In genomic region chr1:185350027-185350442, GRCh38 we compare ENCODE assay signal across 20 cellular contexts. TPM values are rescaled to one million over a fixed set of nuclear protein-coding genes. Genes with fewer than 3 reads are reported as not detected.
DNase-seq lines count a peak whose midpoint lies in the region; ATAC-seq and TF ChIP-seq lines count a peak whose summit lies in the region.
"Had no signal": no experiment of that assay in that cellular context is flagged by ENCODE, and none has a peak within 500 bp of the region (broad histone marks: within the 10 kb centered on the region; RNA-seq: fewer than 3 reads in every experiment).

No MANE protein-coding gene starts in this region.

- intact Hi-C loops in OCI-LY7 (cut with micrococcal nuclease; ENCODE audit: unreplicated experiment): no loop called here

- H3K9me3 ChIP-seq in adipocyte (ENCODE audit: control insufficient read depth, low read length) (no peaks in the 10 kb centered on the region), hepatocyte (ENCODE audit: low read depth) (no peaks in the 10 kb centered on the region), OCI-LY7 (ENCODE audit: low read length) (no peaks in the 10 kb centered on the region), HAP-1 (no peaks in the 10 kb centered on the region)
- H3K9me3 ChIP-seq: BE2C had no signal

- no peaks in the 10 kb centered on the region for H4K20me1 ChIP-seq in hepatocyte (ENCODE audit: insufficient read depth, poor library complexity, severe bottlenecking)
- H4K20me1 ChIP-seq in OCI-LY7 (ENCODE audit: insufficient read depth, low read length): no peaks in the 10 kb centered on the region

- CTCF ChIA-PET in OCI-LY7 (lab: Charles Lee; ENCODE audit: unreplicated experiment): no interaction called here

- H2AFZ ChIP-seq in hepatocyte (peak overlapping the region; percentile 28), OCI-LY7 (ENCODE audit: low read length) (no peak overlapping the region)
- H2AFZ ChIP-seq: PC-9 had no signal

- WGBS in hepatocyte (ENCODE audit: low lambda C conversion rate, missing lambda C conversion rate): 56% methylated on average over 2 of the region's 2 CpGs

- no peak for TF ChIP-seq CTCF in hepatocyte (IDR thresholded peaks at IDR 0.05; ENCODE audit: poor library complexity)
- TF ChIP-seq CTCF in OCI-LY7 (conservative IDR thresholded peaks at IDR 0.05; ENCODE audit: low read length): no peak

- no TSS peak for BruUV-seq in OCI-LY7 (replicated peaks; lab: Mats Ljungman, UMichigan)

- no peaks in the 10 kb centered on the region for H3K36me3 ChIP-seq in adipocyte (ENCODE audit: control insufficient read depth, insufficient read depth, low read length, severe bottlenecking)
- no peaks in the 10 kb centered on the region for H3K36me3 ChIP-seq in hepatocyte (replicated peaks; ENCODE audit: insufficient read depth, low read depth)
- no peaks in the 10 kb centered on the region for H3K36me3 ChIP-seq in OCI-LY7 (ENCODE audit: insufficient read depth, low read length)
- no peaks in the 10 kb centered on the region for H3K36me3 ChIP-seq in HAP-1 (replicated peaks)
- H3K36me3 ChIP-seq: BE2C had no signal

- H3K4me1 ChIP-seq in adipocyte (ENCODE audit: control insufficient read depth, insufficient read depth, low read length) (no peaks in the 10 kb centered on the region), hepatocyte (ENCODE audit: insufficient read depth) (peaks cover 10% of the 10 kb centered on the region), OCI-LY7 (ENCODE audit: insufficient read depth, low read length, poor library complexity, severe bottlenecking) (peaks cover 6% of the 10 kb centered on the region), HAP-1 (no peaks in the 10 kb centered on the region)
- H3K4me1 ChIP-seq: BE2C had no signal

- ATAC-seq in HG03095 (IDR thresholded peaks at IDR 0.05; ENCODE audit: unreplicated experiment): no peak

- no peak overlapping the region for H3K4me3 ChIP-seq in adipocyte (ENCODE audit: low read length)
- no peak overlapping the region for H3K4me3 ChIP-seq in hepatocyte
- no peak overlapping the region for H3K4me3 ChIP-seq in OCI-LY7 (ENCODE audit: low read depth, low read length, poor library complexity, severe bottlenecking)
- no peak overlapping the region for H3K4me3 ChIP-seq in HAP-1
- H3K4me3 ChIP-seq: PC-9 had no signal

- H3K27me3 ChIP-seq in adipocyte (replicated peaks; ENCODE audit: control insufficient read depth, insufficient read depth, low read length) (no peaks in the 10 kb centered on the region), hepatocyte (no peaks in the 10 kb centered on the region), HAP-1 (ENCODE audit: low read depth) (no peaks in the 10 kb centered on the region)
- H3K27me3 ChIP-seq: BE2C had no signal

- POLR2A ChIA-PET in OCI-LY7 (lab: Charles Lee): interaction anchor here (1.3 kb wide), 1 partner anchor 13 kb away, joined by 3 read pairs; no protein-coding TSS in a partner anchor

- H3K27ac ChIP-seq in hepatocyte: peak overlapping the region; percentile 77
- no peak overlapping the region for H3K27ac ChIP-seq in OCI-LY7 (ENCODE audit: low read depth, low read length, poor library complexity, severe bottlenecking)
- H3K27ac ChIP-seq: PC-9 had no signal

- DNase-seq in COLO829 (ENCODE audit: low spot score) (peak; percentile 47), adipocyte (ENCODE audit: low read depth) (peak; percentile 27), hepatocyte (ENCODE audit: low spot score) (peak; percentile 37), mucosa of gallbladder (ENCODE audit: low spot score) (peak; percentile 26), OCI-LY7 (ENCODE audit: low spot score) (no peak), T-helper 2 cell (no peak), HAP-1 (ENCODE audit: low spot score in 2 of 2) (no peak)
- DNase-seq: 8988T; BE2C; CD4-positive, alpha-beta T cell; DMS79; H9; MV-4-11; NCI-H1436 treated with DMSO at 0.1 percent for 48 hours; NCI-H2029 treated with DMSO at 0.1 percent for 48 hours; NCI-H2171 treated with DMSO at 0.1 percent for 48 hours; NCI-H446 treated with DMSO at 0.1 percent for 48 hours; NCI-H774; PC-9 had no signal

- H3K4me2 ChIP-seq in hepatocyte (no peak overlapping the region), OCI-LY7 (ENCODE audit: low read length) (no peak overlapping the region)
- H3K4me2 ChIP-seq: PC-9 had no signal

- H3K79me2 ChIP-seq in hepatocyte: no peaks in the 10 kb centered on the region
- H3K79me2 ChIP-seq in OCI-LY7 (ENCODE audit: insufficient read depth, low read depth, low read length): no peaks in the 10 kb centered on the region

- H3K9ac ChIP-seq in adipocyte (ENCODE audit: low read length): no peak overlapping the region

- H3K9me2 ChIP-seq in hepatocyte (replicated peaks; ENCODE audit: insufficient read depth) (no peaks in the 10 kb centered on the region), OCI-LY7 (ENCODE audit: insufficient read depth, low read length) (no peaks in the 10 kb centered on the region)

- in situ Hi-C loops in HAP-1 (cut with MboI; ENCODE audit: low sequenced_read_pairs): no loop called here

RNA-seq across cellular contexts. Expression of gene IVNS1ABP, which starts 33.0 kb away (rescaled TPM):
- 99.0 and 116 TPM in 2 replicates for total RNA-seq in hepatocyte
- polyA plus RNA-seq in hepatocyte: 74.4 and 78.7 TPM in 2 replicates
- 85.7 TPM for total RNA-seq in mucosa of gallbladder
- 50.7 and 54.0 TPM in 2 replicates for total RNA-seq in OCI-LY7 (2014; rRNA removed; shearing (Covaris generic))
- 74.0 and 81.1 TPM in 2 replicates for total RNA-seq in OCI-LY7 (2022)

Comparison
In these comparisons a context has a peak if more than half of its experiments do, and no peak if none do; other contexts are left out.
1. DNase-seq: peak in COLO829 (single experiment), adipocyte (single experiment), hepatocyte (single experiment) and mucosa of gallbladder (single experiment); none in OCI-LY7 (single experiment), T-helper 2 cell (0 of 5) and HAP-1 (0 of 2).